Comparison of ENCODE assay signal across 1 cellular context in genomic region chr21:36384885-36385232, GRCh38.
TF ChIP-seq lines count a peak whose summit lies in the region.

No MANE protein-coding gene starts in this region.

TF ChIP-seq in K562, 482 proteins besides CTCF, POLR2A, EP300 and RAD21 (continued from another document):
- TF ChIP-seq BCLAF1 (IDR thresholded peaks at IDR 0.05; ENCODE audit: borderline replicate concordance in 1 of 2, control insufficient read depth in 1 of 2, low read depth in 2 of 2, low read length in 1 of 2) (no peak), FOXA1 (IDR thresholded peaks at IDR 0.05; ENCODE audit: borderline replicate concordance) (no peak), SAFB2 (IDR thresholded peaks at IDR 0.05; ENCODE audit: borderline replicate concordance, low read depth, low read length, severe bottlenecking) (no peak), TCFL5 (CRISPR knock-in tag; conservative IDR thresholded peaks at IDR 0.05) (no peak), HIVEP1 (CRISPR knock-in tag; IDR thresholded peaks at IDR 0.05) (no peak), ZBTB40 (IDR thresholded peaks at IDR 0.05) (no peak), ZBTB40 (CRISPR knock-in tag; IDR thresholded peaks at IDR 0.05) (no peak), ZNF717 (CRISPR knock-in tag; IDR thresholded peaks at IDR 0.05) (no peak), PTRF (tag; IDR thresholded peaks at IDR 0.05) (no peak)
